Comparison of ENCODE assay signal across 18 cellular contexts in the genomic region with DNA sequence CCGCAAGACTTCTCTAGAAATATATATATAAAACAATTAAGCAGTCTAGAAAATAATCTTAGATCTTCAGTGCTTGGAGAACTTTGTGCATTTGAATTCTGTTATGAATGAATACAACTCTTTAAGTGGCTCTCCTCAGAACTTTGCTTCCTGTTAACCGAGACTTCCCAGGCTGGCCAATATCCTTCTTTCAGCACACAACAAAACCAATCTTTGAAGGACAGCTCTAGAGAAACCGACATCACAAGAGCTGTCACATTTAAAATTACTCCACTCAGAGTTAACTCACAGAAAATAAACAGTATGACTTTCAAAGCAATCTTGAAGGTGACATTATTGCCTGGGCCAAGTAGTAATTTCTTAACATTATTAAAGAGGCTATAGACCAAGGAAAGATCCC. TPM values are rescaled to one million over a fixed set of nuclear protein-coding genes. Genes with fewer than 3 reads are reported as not detected.
DNase-seq lines count a peak whose midpoint lies in the region; ATAC-seq and TF ChIP-seq lines count a peak whose summit lies in the region.
"Had no signal": no experiment of that assay in that cellular context is flagged by ENCODE, and none has a peak within 500 bp of the region (broad histone marks: within the 10 kb centered on the region; RNA-seq: fewer than 3 reads in every experiment).

No MANE protein-coding gene starts in this region.

- H3K4me3 ChIP-seq in brain microvascular endothelial cell (ENCODE audit: low read depth, low read length): no peak overlapping the region

- H3K27ac Mint-ChIP-seq in HFFc6 (peak overlapping the region; percentile 29; the same call in 1 of the 2 replicates), WTC11 (peak overlapping the region; percentile 88), glutamatergic neuron (ENCODE audit: unreplicated experiment) (no peak overlapping the region), nephron progenitor cell (peak overlapping the region; percentile 98)

- in situ Hi-C loops in brain microvascular endothelial cell (cut with HindIII; ENCODE audit: low pct_ligation_motif_present, low sequenced_read_pairs): no loop called here

- no peak overlapping the region for H3K4me3 Mint-ChIP-seq in HFFc6
- H3K4me3 Mint-ChIP-seq in WTC11: no peak overlapping the region
- H3K4me3 Mint-ChIP-seq in glutamatergic neuron (ENCODE audit: unreplicated experiment): peak overlapping the region; percentile 0
- no peak overlapping the region for H3K4me3 Mint-ChIP-seq in nephron progenitor cell
- H3K4me3 Mint-ChIP-seq: IgD-negative memory B cell had no signal

- CTCF ChIA-PET in WTC11 (lab: Charles Lee): interaction anchor here (1.4 kb wide), 1 partner anchor 73 kb away, joined by 3 read pairs; no protein-coding TSS in a partner anchor

- no peak for ATAC-seq in WTC11
- ATAC-seq in HG03354 (IDR thresholded peaks at IDR 0.05; ENCODE audit: poor library complexity, severe bottlenecking, unreplicated experiment): no peak
- ATAC-seq in HG02571 (IDR thresholded peaks at IDR 0.05; ENCODE audit: unreplicated experiment): no peak

- H3K36me3 Mint-ChIP-seq in HFFc6 (ENCODE audit: low read depth) (peaks cover 6% of the 10 kb centered on the region), WTC11 (peaks cover 9% of the 10 kb centered on the region), glutamatergic neuron (ENCODE audit: unreplicated experiment) (no peaks in the 10 kb centered on the region), nephron progenitor cell (ENCODE audit: low read depth) (peaks cover 30% of the 10 kb centered on the region)
- H3K36me3 Mint-ChIP-seq: IgD-negative memory B cell had no signal

- POLR2A ChIA-PET in WTC11 (lab: Charles Lee): no interaction called here

- no peaks in the 10 kb centered on the region for H3K27me3 ChIP-seq in brain microvascular endothelial cell (replicated peaks)

- no peaks in the 10 kb centered on the region for H3K9me3 Mint-ChIP-seq in HFFc6
- H3K9me3 Mint-ChIP-seq in WTC11: no peaks in the 10 kb centered on the region
- H3K9me3 Mint-ChIP-seq in glutamatergic neuron (ENCODE audit: unreplicated experiment): no peaks in the 10 kb centered on the region
- H3K9me3 Mint-ChIP-seq in nephron progenitor cell: no peaks in the 10 kb centered on the region
- H3K9me3 Mint-ChIP-seq: IgD-negative memory B cell had no signal

- H3K4me1 Mint-ChIP-seq in HFFc6 (ENCODE audit: low read depth): peaks cover 17% of the 10 kb centered on the region
- peaks cover 16% of the 10 kb centered on the region for H3K4me1 Mint-ChIP-seq in WTC11
- H3K4me1 Mint-ChIP-seq in glutamatergic neuron (ENCODE audit: low read depth, unreplicated experiment): peaks cover 12% of the 10 kb centered on the region
- H3K4me1 Mint-ChIP-seq in nephron progenitor cell: peaks cover 31% of the 10 kb centered on the region

- no peak overlapping the region for H3K27ac ChIP-seq in brain microvascular endothelial cell

- H3K27me3 Mint-ChIP-seq in HFFc6 (ENCODE audit: insufficient read depth) (peaks cover 1% of the 10 kb centered on the region; the same call in 1 of the 2 replicates), WTC11 (ENCODE audit: low read depth) (no peaks in the 10 kb centered on the region), glutamatergic neuron (ENCODE audit: unreplicated experiment) (no peaks in the 10 kb centered on the region), nephron progenitor cell (ENCODE audit: low read depth, poor library complexity) (no peaks in the 10 kb centered on the region)
- H3K27me3 Mint-ChIP-seq: IgD-negative memory B cell had no signal

- peaks cover 2% of the 10 kb centered on the region for H3K36me3 ChIP-seq in brain microvascular endothelial cell (replicated peaks)

- DNase-seq in HFFc6 (no peak), WTC11 (ENCODE audit: low spot score) (no peak), glutamatergic neuron (no peak), nephron progenitor cell (no peak), globus pallidus (ENCODE audit: low spot score) (no peak), brain microvascular endothelial cell (no peak)
- DNase-seq: activated CD4-positive, alpha-beta T cell treated with anti-CD3 and anti-CD28 coated beads for 1 hour; AML-193; DMS153; hippocampal formation; kidney glomerular epithelial cell; NCI-H1105; NCI-H2171; substantia nigra; T-helper 9 cell had no signal

- TF ChIP-seq CTCF in HFFc6 (IDR thresholded peaks at IDR 0.05) (no peak), WTC11 (IDR thresholded peaks at IDR 0.05) (no peak), glutamatergic neuron (IDR thresholded peaks at IDR 0.05; ENCODE audit: partially characterized antibody, unreplicated experiment) (no peak), nephron progenitor cell (IDR thresholded peaks at IDR 0.05) (no peak), brain microvascular endothelial cell (IDR thresholded peaks at IDR 0.05; ENCODE audit: low read depth, low read length, missing control alignments) (no peak)

TF ChIP-seq in WTC11, 78 proteins besides CTCF, POLR2A, EP300 and RAD21:
- TF ChIP-seq TP53 (CRISPR knock-in tag; IDR thresholded peaks at IDR 0.05): no peak
- TF ChIP-seq, protein P1, sequence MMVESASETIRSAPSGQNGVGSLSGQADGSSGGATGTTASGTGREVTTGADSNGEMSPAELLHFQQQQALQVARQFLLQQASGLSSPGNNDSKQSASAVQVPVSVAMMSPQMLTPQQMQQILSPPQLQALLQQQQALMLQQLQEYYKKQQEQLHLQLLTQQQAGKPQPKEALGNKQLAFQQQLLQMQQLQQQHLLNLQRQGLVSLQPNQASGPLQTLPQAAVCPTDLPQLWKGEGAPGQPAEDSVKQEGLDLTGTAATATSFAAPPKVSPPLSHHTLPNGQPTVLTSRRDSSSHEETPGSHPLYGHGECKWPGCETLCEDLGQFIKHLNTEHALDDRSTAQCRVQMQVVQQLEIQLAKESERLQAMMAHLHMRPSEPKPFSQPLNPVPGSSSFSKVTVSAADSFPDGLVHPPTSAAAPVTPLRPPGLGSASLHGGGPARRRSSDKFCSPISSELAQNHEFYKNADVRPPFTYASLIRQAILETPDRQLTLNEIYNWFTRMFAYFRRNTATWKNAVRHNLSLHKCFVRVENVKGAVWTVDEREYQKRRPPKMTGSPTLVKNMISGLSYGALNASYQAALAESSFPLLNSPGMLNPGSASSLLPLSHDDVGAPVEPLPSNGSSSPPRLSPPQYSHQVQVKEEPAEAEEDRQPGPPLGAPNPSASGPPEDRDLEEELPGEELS (CRISPR knock-in tag; IDR thresholded peaks at IDR 0.05): no peak
- TF ChIP-seq JUN (CRISPR knock-in tag; IDR thresholded peaks at IDR 0.05): no peak
- TF ChIP-seq NR2C2 (CRISPR knock-in tag; IDR thresholded peaks at IDR 0.05): no peak
- TF ChIP-seq GRHL2 (CRISPR knock-in tag; IDR thresholded peaks at IDR 0.05; ENCODE audit: insufficient replicate concordance, severe bottlenecking): no peak
- TF ChIP-seq, protein P2, sequence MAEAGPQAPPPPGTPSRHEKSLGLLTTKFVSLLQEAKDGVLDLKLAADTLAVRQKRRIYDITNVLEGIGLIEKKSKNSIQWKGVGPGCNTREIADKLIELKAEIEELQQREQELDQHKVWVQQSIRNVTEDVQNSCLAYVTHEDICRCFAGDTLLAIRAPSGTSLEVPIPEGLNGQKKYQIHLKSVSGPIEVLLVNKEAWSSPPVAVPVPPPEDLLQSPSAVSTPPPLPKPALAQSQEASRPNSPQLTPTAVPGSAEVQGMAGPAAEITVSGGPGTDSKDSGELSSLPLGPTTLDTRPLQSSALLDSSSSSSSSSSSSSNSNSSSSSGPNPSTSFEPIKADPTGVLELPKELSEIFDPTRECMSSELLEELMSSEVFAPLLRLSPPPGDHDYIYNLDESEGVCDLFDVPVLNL (CRISPR knock-in tag; IDR thresholded peaks at IDR 0.05; ENCODE audit: borderline replicate concordance, low read depth): no peak
- no peak for TF ChIP-seq NFATC4 (CRISPR knock-in tag; IDR thresholded peaks at IDR 0.05)
- TF ChIP-seq FOXK1 (CRISPR knock-in tag; IDR thresholded peaks at IDR 0.05): no peak
- TF ChIP-seq, protein P3, sequence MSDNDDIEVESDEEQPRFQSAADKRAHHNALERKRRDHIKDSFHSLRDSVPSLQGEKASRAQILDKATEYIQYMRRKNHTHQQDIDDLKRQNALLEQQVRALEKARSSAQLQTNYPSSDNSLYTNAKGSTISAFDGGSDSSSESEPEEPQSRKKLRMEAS (CRISPR knock-in tag; IDR thresholded peaks at IDR 0.05): no peak
- TF ChIP-seq NR1H2 (CRISPR knock-in tag; IDR thresholded peaks at IDR 0.05): no peak

RNA-seq across cellular contexts. Expression of gene ITGA2B, which starts 49.7 kb away (rescaled TPM):
- total RNA-seq in HFFc6 (2021; fragmentation: NEBNext Ultra II Directional; extraction: Animal tissue kit (Norgen Biotek cat#: 25700)): under 1 TPM in 2 of 6 experiments, not detected in 4; 0.18 to 0.19 TPM
- 21.5 to 30.3 TPM (median 28.5 TPM) in 3 replicates for total RNA-seq in WTC11 (2021)
- 7.1 TPM for total RNA-seq in glutamatergic neuron (ENCODE audit: unreplicated experiment)
